Comparison of ENCODE assay signal across 8 cellular contexts in the genomic region with DNA sequence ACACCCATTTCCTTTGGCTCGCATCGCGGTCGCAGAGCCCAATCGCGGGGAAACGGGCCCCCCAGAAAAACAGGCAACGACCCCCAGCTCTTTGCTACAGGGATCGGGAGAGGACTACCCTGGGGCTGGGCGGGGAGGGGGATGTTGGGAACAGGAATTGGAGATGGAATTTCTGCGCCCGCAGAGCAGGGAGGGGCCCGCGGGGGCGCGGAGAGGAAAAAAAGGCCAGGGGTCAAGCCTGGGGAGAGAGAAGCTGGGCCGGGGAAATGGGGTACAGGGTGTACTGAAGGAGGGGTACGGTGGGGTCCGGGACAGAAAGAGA. TPM values are rescaled to one million over a fixed set of nuclear protein-coding genes. Genes with fewer than 3 reads are reported as not detected.
DNase-seq lines count a peak whose midpoint lies in the region; ATAC-seq and TF ChIP-seq lines count a peak whose summit lies in the region.

No MANE protein-coding gene starts in this region.

- H3K27me3 ChIP-seq in BE2C (no peaks in the 10 kb centered on the region), MG63 (no peaks in the 10 kb centered on the region)
- peaks cover 23% of the 10 kb centered on the region for H3K27me3 ChIP-seq in effector memory CD4-positive, alpha-beta T cell (replicated peaks; ENCODE audit: control insufficient read depth, insufficient read depth, low read length, poor library complexity, severe bottlenecking)

- H3K36me3 Mint-ChIP-seq in natural killer cell: no peaks in the 10 kb centered on the region

- H3K27ac ChIP-seq in effector memory CD4-positive, alpha-beta T cell (ENCODE audit: insufficient read depth, low read length, poor library complexity, severe bottlenecking): no peak overlapping the region

- no peak overlapping the region for H3K27ac Mint-ChIP-seq in natural killer cell

- peak overlapping the region; percentile 84 for H3K4me3 Mint-ChIP-seq in natural killer cell

- peak overlapping the region; percentile 94 for H3K4me3 ChIP-seq in BE2C (ENCODE audit: low read depth, low read length)
- peak overlapping the region; percentile 64 for H3K4me3 ChIP-seq in MG63
- H3K4me3 ChIP-seq in effector memory CD4-positive, alpha-beta T cell (ENCODE audit: insufficient read depth, low read depth, low read length, poor library complexity, severe bottlenecking): peak overlapping the region; percentile 28

- DNase-seq in BE2C (peak; percentile 36), MG63 (peak; percentile 30), natural killer cell (no peak), SK-N-DZ (ENCODE audit: low spot score) (no peak)
- no peak for DNase-seq in effector memory CD4-positive, alpha-beta T cell
- no peak for DNase-seq in NK-92 treated with Interleukin-12 subunit alpha and Interleukin-12 subunit beta, amount 100 ng/mL, for 24 hours (lab: John Stamatoyannopoulos, UW)

- H3K9me3 ChIP-seq in BE2C (no peaks in the 10 kb centered on the region), MG63 (no peaks in the 10 kb centered on the region)
- H3K9me3 ChIP-seq in effector memory CD4-positive, alpha-beta T cell (ENCODE audit: control insufficient read depth, low read length): no peaks in the 10 kb centered on the region

- H3K4me1 Mint-ChIP-seq in natural killer cell: peaks cover 20 to 29% of the 10 kb centered on the region in 2 donors

- peaks cover 8% of the 10 kb centered on the region for H3K4me1 ChIP-seq in BE2C
- H3K4me1 ChIP-seq in effector memory CD4-positive, alpha-beta T cell (ENCODE audit: control insufficient read depth, insufficient read depth, low read length, poor library complexity, severe bottlenecking): peaks cover 11% of the 10 kb centered on the region

- no peaks in the 10 kb centered on the region for H3K9me3 Mint-ChIP-seq in natural killer cell

- ATAC-seq in natural killer cell (no peak), GM19452 (IDR thresholded peaks at IDR 0.05; ENCODE audit: unreplicated experiment) (no peak), HG02981 (IDR thresholded peaks at IDR 0.05; ENCODE audit: unreplicated experiment) (no peak)

- no peak for TF ChIP-seq CTCF in BE2C (IDR thresholded peaks at IDR 0.05; ENCODE audit: low read depth, low read length)
- no peak for TF ChIP-seq CTCF in natural killer cell (IDR thresholded peaks at IDR 0.05)

- intact Hi-C loops in natural killer cell (cut with micrococcal nuclease): loop anchor here (5.0 kb wide), 1 partner anchor 143 kb away; no protein-coding TSS in a partner anchor

- peaks cover 16 to 35% of the 10 kb centered on the region in 2 donors for H3K27me3 Mint-ChIP-seq in natural killer cell (ENCODE audit: low read depth in 2 of 2)

- H3K36me3 ChIP-seq in BE2C (no peaks in the 10 kb centered on the region), MG63 (no peaks in the 10 kb centered on the region)
- H3K36me3 ChIP-seq in effector memory CD4-positive, alpha-beta T cell (ENCODE audit: control insufficient read depth, insufficient read depth, low read length): no peaks in the 10 kb centered on the region

RNA-seq across cellular contexts. Expression of a gene that starts 0.4 kb away (rescaled TPM):
- 82.8 TPM for polyA plus RNA-seq in BE2C (2012; ENCODE audit: insufficient read depth, insufficient read length, low read depth)
- total RNA-seq in MG63 (2014; rRNA removed; shearing (Covaris generic); ENCODE audit: low replicate concordance): 16.8 and 24.7 TPM in 2 replicates
- under 1 TPM; 0.20 to 0.65 (median 0.28) TPM for total RNA-seq in natural killer cell
- 27.7 and 41.0 TPM in 2 replicates for polyA plus RNA-seq in SK-N-DZ (2014; cell fraction: cytosol; rRNA removed)
- polyA plus RNA-seq in SK-N-DZ (2014; cell fraction: nucleus; rRNA removed): 25.4 and 40.0 TPM in 2 replicates

Comparison
In these comparisons a context has a peak if more than half of its experiments do, and no peak if none do; other contexts are left out.
1. DNase-seq: peak in BE2C (single experiment) and MG63 (single experiment); none in effector memory CD4-positive, alpha-beta T cell (0 of 3), natural killer cell (single experiment), NK-92 treated with Interleukin-12 subunit alpha and Interleukin-12 subunit beta, amount 100 ng/mL, for 24 hours (single experiment) and SK-N-DZ (single experiment).
2. H3K4me3 ChIP-seq: peak in every context shown above with its lines; median percentile 94 in BE2C; 64 in MG63; 28 in effector memory CD4-positive, alpha-beta T cell.
3. RNA of a gene that starts 0.4 kb away (total RNA-seq): 16.8 to 24.7 TPM in MG63; 0.20 to 0.65 TPM in natural killer cell; every median in the first group is over 10 times any median in the second.